Comparison of ENCODE assay signal across 19 cellular contexts in genomic region chr6:21457647-21458046, GRCh38.
"Had no signal": no experiment of that assay in that cellular context is flagged by ENCODE, and none has a peak within 500 bp of the region (broad histone marks: within the 10 kb centered on the region; RNA-seq: fewer than 3 reads in every experiment).

No MANE protein-coding gene starts in this region.

- H3K27ac ChIP-seq: epithelial cell of prostate, esophagus muscularis mucosa, gastrocnemius medialis, heart right ventricle, neutrophil, thoracic aorta, transverse colon had no signal

- H3K27me3 ChIP-seq: esophagus muscularis mucosa, gastrocnemius medialis, heart right ventricle, neutrophil, transverse colon had no signal

- H3K27ac Mint-ChIP-seq: dendritic cell treated with granulocyte-macrophage colony-stimulating factor and Interleukin-4, amounts not matched to agents 40 ng/mL and 50 ng/mL, for 4 days; effector memory CD8-positive, alpha-beta T cell; nephron; stimulated activated memory B cell treated with anti-CD40 and anti-IgM and Interleukin-4, amounts not matched to agents 10 μg/mL and 1 μg/mL and 100 μg/mL, for 72 hours; stimulated activated naive CD8-positive, alpha-beta T cell treated with anti-CD3 and anti-CD28 coated beads, Interleukin-15, Interleukin-2, amounts not matched to agents 100 ng/mL and 50 ng/mL, for 24 hours had no signal

- ATAC-seq: effector memory CD8-positive, alpha-beta T cell; gastrocnemius medialis; heart right ventricle; stimulated activated memory B cell treated with anti-CD40 and anti-IgM and Interleukin-4, amounts not matched to agents 10 μg/mL and 1 μg/mL and 100 μg/mL, for 72 hours had no signal

- H3K9me3 Mint-ChIP-seq: dendritic cell treated with granulocyte-macrophage colony-stimulating factor and Interleukin-4, amounts not matched to agents 40 ng/mL and 50 ng/mL, for 4 days; effector memory CD8-positive, alpha-beta T cell; naive B cell; nephron; stimulated activated memory B cell treated with anti-CD40 and anti-IgM and Interleukin-4, amounts not matched to agents 10 μg/mL and 1 μg/mL and 100 μg/mL, for 72 hours; stimulated activated naive CD8-positive, alpha-beta T cell treated with anti-CD3 and anti-CD28 coated beads, Interleukin-15, Interleukin-2, amounts not matched to agents 100 ng/mL and 50 ng/mL, for 24 hours had no signal

- H3K36me3 Mint-ChIP-seq: naive B cell; stimulated activated memory B cell treated with anti-CD40 and anti-IgM and Interleukin-4, amounts not matched to agents 10 μg/mL and 1 μg/mL and 100 μg/mL, for 72 hours had no signal

- H3K27me3 Mint-ChIP-seq: dendritic cell treated with granulocyte-macrophage colony-stimulating factor and Interleukin-4, amounts not matched to agents 40 ng/mL and 50 ng/mL, for 4 days; stimulated activated naive CD8-positive, alpha-beta T cell treated with anti-CD3 and anti-CD28 coated beads, Interleukin-15, Interleukin-2, amounts not matched to agents 100 ng/mL and 50 ng/mL, for 24 hours had no signal

- H3K4me3 Mint-ChIP-seq: dendritic cell treated with granulocyte-macrophage colony-stimulating factor and Interleukin-4, amounts not matched to agents 40 ng/mL and 50 ng/mL, for 4 days; effector memory CD8-positive, alpha-beta T cell; naive B cell; nephron; stimulated activated memory B cell treated with anti-CD40 and anti-IgM and Interleukin-4, amounts not matched to agents 10 μg/mL and 1 μg/mL and 100 μg/mL, for 72 hours; stimulated activated naive CD8-positive, alpha-beta T cell treated with anti-CD3 and anti-CD28 coated beads, Interleukin-15, Interleukin-2, amounts not matched to agents 100 ng/mL and 50 ng/mL, for 24 hours had no signal

- H3K4me3 ChIP-seq: esophagus muscularis mucosa, gastrocnemius medialis, heart right ventricle, thoracic aorta, transverse colon had no signal

- H3K36me3 ChIP-seq: esophagus muscularis mucosa, gastrocnemius medialis, heart right ventricle, neutrophil, thoracic aorta, transverse colon had no signal

- H3K4me1 ChIP-seq: gastrocnemius medialis had no signal

- H3K9me3 ChIP-seq: esophagus muscularis mucosa, gastrocnemius medialis, heart right ventricle, neutrophil, thoracic aorta, transverse colon had no signal

- H3K4me1 Mint-ChIP-seq: naive B cell; stimulated activated memory B cell treated with anti-CD40 and anti-IgM and Interleukin-4, amounts not matched to agents 10 μg/mL and 1 μg/mL and 100 μg/mL, for 72 hours had no signal

- DNase-seq: effector memory CD8-positive, alpha-beta T cell; gastrocnemius medialis; heart right ventricle; hypothalamus; kidney glomerular epithelial cell; mesendoderm; naive B cell; posterior cingulate gyrus; small intestine; stimulated activated CD4-positive, alpha-beta T cell treated with anti-CD3 and anti-CD28 coated beads, Interleukin-4, amount 100 ng/mL, for 24 hours; transverse colon had no signal
